In genomic region chr17:43846963-43847369, GRCh38 we compare ENCODE assay signal across 13 cellular contexts. TPM values are rescaled to one million over a fixed set of nuclear protein-coding genes. Genes with fewer than 3 reads are reported as not detected.
A peak's percentile ranks its signal among the peaks of the same experiment; 100 is the strongest.
DNase-seq lines count a peak whose midpoint lies in the region; ATAC-seq and TF ChIP-seq lines count a peak whose summit lies in the region.
"Had no signal": no experiment of that assay in that cellular context is flagged by ENCODE, and none has a peak within 500 bp of the region (broad histone marks: within the 10 kb centered on the region; RNA-seq: fewer than 3 reads in every experiment).

CD300LG (plus strand) TSS chr17:43847176; CDS start chr17:43847217, 41 bp downstream.

- peaks cover 0 to 5% of the 10 kb centered on the region in 2 donors for H3K4me1 ChIP-seq in ascending aorta
- H3K4me1 ChIP-seq in iPS-20b (ENCODE audit: insufficient read depth, low read length): peaks cover 2% of the 10 kb centered on the region; the same call in 1 of the 2 replicates
- peaks cover 0 to 16% (median 9%) of the 10 kb centered on the region in 6 donors for H3K4me1 ChIP-seq in spleen

- H3K9me3 ChIP-seq in ascending aorta (no peaks in the 10 kb centered on the region), iPS-20b (ENCODE audit: insufficient read depth, low read depth, low read length) (no peaks in the 10 kb centered on the region), spleen (no peaks in the 10 kb centered on the region)
- H3K9me3 ChIP-seq: mucosa of descending colon had no signal

- WGBS in spleen, 5 donors: 31 to 40% (median 38%) methylated on average over 15 to 17 of the region's 17 CpGs

- no peaks in the 10 kb centered on the region for H3K36me3 ChIP-seq in H7 (replicated peaks; ENCODE audit: control insufficient read depth, insufficient read depth, low read length)
- H3K36me3 ChIP-seq in ascending aorta: no peaks in the 10 kb centered on the region
- H3K36me3 ChIP-seq in iPS-20b (ENCODE audit: insufficient read depth, low read depth, low read length): no peaks in the 10 kb centered on the region
- no peaks in the 10 kb centered on the region for H3K36me3 ChIP-seq in spleen

- DNase-seq in H7: peak; percentile 85
- no peak for DNase-seq in ascending aorta (ENCODE audit: low spot score in 2 of 2)
- peak; percentile 63 for DNase-seq in posterior vena cava (ENCODE audit: low spot score)
- DNase-seq in NCI-H2227 treated with DMSO at 0.1 percent for 48 hours (lab: John Stamatoyannopoulos, UW): no peak
- DNase-seq in stimulated activated effector memory CD8-positive, alpha-beta T cell treated with anti-CD3 and anti-CD28 coated beads, Interleukin-12 subunit alpha, Interleukin-12 subunit beta, amount 100 ng/mL, for 72 hours (ENCODE audit: low spot score in 2 of 2): no peak
- no peak for DNase-seq in spleen
- DNase-seq in effector CD8-positive, alpha-beta T cell (lab: John Stamatoyannopoulos, UW): no peak

- H3K4me1 Mint-ChIP-seq in stimulated activated effector memory CD8-positive, alpha-beta T cell treated with anti-CD3 and anti-CD28 coated beads, Interleukin-12 subunit alpha, Interleukin-12 subunit beta, amount 100 ng/mL, for 72 hours: peaks cover 6% of the 10 kb centered on the region

- no peaks in the 10 kb centered on the region for H3K36me3 Mint-ChIP-seq in stimulated activated effector memory CD8-positive, alpha-beta T cell treated with anti-CD3 and anti-CD28 coated beads, Interleukin-12 subunit alpha, Interleukin-12 subunit beta, amount 100 ng/mL, for 72 hours
- H3K36me3 Mint-ChIP-seq: brain, CD14-positive monocyte had no signal

- intact Hi-C loops in ascending aorta (cut with DNase I) (loop anchor here (1.0 to 5.0 kb wide), 3 partner anchors 14 to 155 kb away; partner anchors contain the start of genes DUSP3 and MPP3), posterior vena cava (cut with DNase I) (loop anchor here in 1 of 2 donors (10.0 kb wide), 1 partner anchor 152 kb away; no protein-coding TSS in a partner anchor), spleen (cut with DNase I; ENCODE audit: low total_unique reads) (loop anchor here (10.0 kb wide), 1 partner anchor 152 kb away; no protein-coding TSS in a partner anchor)

- H3K9me3 Mint-ChIP-seq in stimulated activated effector memory CD8-positive, alpha-beta T cell treated with anti-CD3 and anti-CD28 coated beads, Interleukin-12 subunit alpha, Interleukin-12 subunit beta, amount 100 ng/mL, for 72 hours: peaks cover 3% of the 10 kb centered on the region

- no peak for TF ChIP-seq POLR2A in spleen (IDR thresholded peaks at IDR 0.05)

- ATAC-seq in stimulated activated effector memory CD8-positive, alpha-beta T cell treated with anti-CD3 and anti-CD28 coated beads, Interleukin-12 subunit alpha, Interleukin-12 subunit beta, amount 100 ng/mL, for 72 hours: no peak

- no peak within 1 kb of the TSS for H3K9ac ChIP-seq in iPS-20b (ENCODE audit: low read depth, low read length)

- TF ChIP-seq CTCF in ascending aorta (IDR thresholded peaks at IDR 0.05) (no peak), spleen (IDR thresholded peaks at IDR 0.05 in 8 of 11, conservative IDR thresholded peaks at IDR 0.05 in 3 of 11) (no peak)

- no peak within 1 kb of the TSS for H3K27ac Mint-ChIP-seq in stimulated activated effector memory CD8-positive, alpha-beta T cell treated with anti-CD3 and anti-CD28 coated beads, Interleukin-12 subunit alpha, Interleukin-12 subunit beta, amount 100 ng/mL, for 72 hours
- H3K27ac Mint-ChIP-seq: CD14-positive monocyte had no signal

- H3K27ac ChIP-seq in ascending aorta: peak within 1 kb of the TSS in 1 of 2 donors; percentile 4
- H3K27ac ChIP-seq in iPS-20b (ENCODE audit: low read length): no peak within 1 kb of the TSS
- H3K27ac ChIP-seq in spleen: no peak within 1 kb of the TSS

- H3K27me3 ChIP-seq in H7 (ENCODE audit: control insufficient read depth, insufficient read depth, low read length) (no peaks in the 10 kb centered on the region), ascending aorta (no peaks in the 10 kb centered on the region), iPS-20b (ENCODE audit: insufficient read depth, low read length) (0 out of 2 replicates have a peak, but pooled peaks cover 4% of the 10 kb centered on the region), spleen (replicated peaks in 1 of 7) (peaks cover 0 to 24% (median 0%) of the 10 kb centered on the region in 7 donors)

- H3K4me3 Mint-ChIP-seq in stimulated activated effector memory CD8-positive, alpha-beta T cell treated with anti-CD3 and anti-CD28 coated beads, Interleukin-12 subunit alpha, Interleukin-12 subunit beta, amount 100 ng/mL, for 72 hours: no peak within 1 kb of the TSS
- H3K4me3 Mint-ChIP-seq: brain had no signal

- H3K4me3 ChIP-seq in H7 (ENCODE audit: insufficient read depth, low read depth, low read length): no peak within 1 kb of the TSS
- no peak within 1 kb of the TSS for H3K4me3 ChIP-seq in ascending aorta
- peak within 1 kb of the TSS; percentile 53; the same call in 1 of the 2 replicates for H3K4me3 ChIP-seq in iPS-20b (ENCODE audit: low read length)
- H3K4me3 ChIP-seq in spleen: no peak within 1 kb of the TSS
- H3K4me3 ChIP-seq: mucosa of descending colon had no signal

RNA-seq across cellular contexts. Expression of gene CD300LG, which starts in this region (rescaled TPM):
- total RNA-seq in H7 (2014; rRNA removed; shearing (Covaris generic)): not detected in 2 replicates
- total RNA-seq in ascending aorta: 45.9 TPM
- total RNA-seq in posterior vena cava: 1 to 10 TPM; 3.5 to 5.1 TPM
- total RNA-seq in spleen: 1 to 10 TPM in 6 of 7 donors, under 1 TPM in 1; 0.77 to 5.3 (median 3.6) TPM
- polyA plus RNA-seq in spleen: 1 to 10 TPM in 1 of 3 donors, under 1 TPM in 2; 0.33 to 1.7 (median 0.73) TPM
- total RNA-seq: OCI-LY7; T-helper 2 cell treated with Interferon-gamma antibody and Interleukin-4, amounts not matched to agents 100 ng/mL and 5 ng/mL, for 36 hours had no signal
- polyA plus RNA-seq: CD14-positive monocyte had no signal

Comparison
In these comparisons a context has a peak if more than half of its experiments do, and no peak if none do; other contexts are left out.
1. Peak in DNase-seq in H7; RNA of the gene not detected or under 1 TPM.